Comparison of ENCODE assay signal across 1 cellular context in genomic region chr1:206048582-206048981, GRCh38.
TF ChIP-seq lines count a peak whose summit lies in the region.

No MANE protein-coding gene starts in this region.

TF ChIP-seq in A549, 52 proteins besides CTCF, POLR2A, EP300 and RAD21 (continued from another document):
- no peak for TF ChIP-seq MAFK (IDR thresholded peaks at IDR 0.05; ENCODE audit: partially characterized antibody)
